18 cellular contexts compared by ENCODE assay signal in the genomic region with DNA sequence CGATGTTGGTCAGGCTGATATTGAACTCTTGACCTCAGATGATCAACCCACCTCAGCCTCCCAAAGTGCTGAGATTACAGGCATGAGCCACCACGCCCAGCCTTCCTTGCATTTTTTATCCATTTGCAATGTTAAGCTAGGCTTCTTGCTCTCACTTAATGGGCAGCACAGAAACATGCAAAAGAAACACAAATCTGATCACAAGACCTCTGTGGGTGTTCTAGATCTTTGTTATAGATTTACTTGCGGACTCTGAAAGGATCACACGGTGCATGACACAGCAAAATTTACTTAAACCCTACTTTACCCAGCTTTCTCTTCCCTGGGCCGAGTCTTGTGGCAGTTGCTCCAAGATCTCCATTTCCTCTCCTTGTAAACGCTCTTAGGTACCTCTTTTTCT.
A peak's percentile ranks its signal among the peaks of the same experiment; 100 is the strongest.
DNase-seq lines count a peak whose midpoint lies in the region; ATAC-seq, FAIRE-seq and TF ChIP-seq lines count a peak whose summit lies in the region.
"Had no signal": no experiment of that assay in that cellular context is flagged by ENCODE, and none has a peak within 500 bp of the region (broad histone marks: within the 10 kb centered on the region; RNA-seq: fewer than 3 reads in every experiment).

No MANE protein-coding gene starts in this region.

- H2AFZ ChIP-seq in K562 (ENCODE audit: low read depth, low read length) (0 out of 2 replicates have a peak overlapping the region, but pooled peaks have one; percentile 9), neuronal stem cell (ENCODE audit: low read length) (peak overlapping the region; percentile 9)

- peaks cover 23% of the 10 kb centered on the region for H3K4me1 ChIP-seq in HUES64 (ENCODE audit: insufficient read depth, low read length)
- no peaks in the 10 kb centered on the region; a peak in 2 of 5 replicates for H3K4me1 ChIP-seq in K562 (replicated peaks in 1 of 2; ENCODE audit: control insufficient read depth in 2 of 2, insufficient read depth in 2 of 2, low read length in 2 of 2)
- peaks cover 0 to 3% of the 10 kb centered on the region in 2 donors for H3K4me1 ChIP-seq in neuronal stem cell (ENCODE audit: control insufficient read depth in 2 of 2, insufficient read depth in 1 of 2, low read depth in 1 of 2, low read length in 2 of 2)
- H3K4me1 ChIP-seq in gastrocnemius medialis, result no peaks in the 10 kb centered on the region

- no peak for TF ChIP-seq RAD21 in K562 (CRISPR knock-in tag; conservative IDR thresholded peaks at IDR 0.05 in 1 of 2, IDR thresholded peaks at IDR 0.05 in 1 of 2)

- H2BK15ac ChIP-seq in neuronal stem cell (ENCODE audit: low read length), result no peak overlapping the region

- TF ChIP-seq CTCF in K562 (IDR thresholded peaks at IDR 0.05 in 2 of 3, conservative IDR thresholded peaks at IDR 0.05 in 1 of 3; ENCODE audit: insufficient read depth in 2 of 3, low read depth in 1 of 3, low read length in 3 of 3), result no peak
- no peak for TF ChIP-seq CTCF in CD4-positive, alpha-beta T cell (IDR thresholded peaks at IDR 0.05)
- no peak for TF ChIP-seq CTCF in gastrocnemius medialis (IDR thresholded peaks at IDR 0.05 in 4 of 5, conservative IDR thresholded peaks at IDR 0.05 in 1 of 5)

- H3K4ac ChIP-seq in neuronal stem cell (ENCODE audit: low read length), result no peak overlapping the region

- ATAC-seq in K562 (no peak; the same call in 2 of the 3 replicates), gastrocnemius medialis (no peak)
- no peak for ATAC-seq in CD4-positive, alpha-beta T cell (ENCODE audit: poor library complexity)

- H3K27ac Mint-ChIP-seq in CD4-positive, alpha-beta T cell, result no peak overlapping the region

- no peaks in the 10 kb centered on the region for H3K4me1 Mint-ChIP-seq in CD4-positive, alpha-beta T cell (ENCODE audit: low read depth)

- 89% methylated on average over 6 of the region's 6 CpGs for WGBS in HUES64
- WGBS in K562 (ENCODE audit: insufficient coverage, low coverage, missing lambda C conversion rate), result 0% methylated on average over 6 of the region's 6 CpGs
- no CpG with 5 or more reads among the region's 6 CpGs for WGBS in neuronal stem cell (ENCODE audit: extremely low coverage in 2 of 2, insufficient read length in 2 of 2, insufficient replicate concordance in 1 of 2), 2 donors

- no peak overlapping the region for H4K8ac ChIP-seq in neuronal stem cell (ENCODE audit: low read depth, low read length)

- H4K20me1 ChIP-seq in K562 (replicated peaks; ENCODE audit: control insufficient read depth, insufficient read depth, low read length), result no peaks in the 10 kb centered on the region

- H3K4me2 ChIP-seq in K562 (ENCODE audit: insufficient read depth, low read length) (no peak overlapping the region), neuronal stem cell (ENCODE audit: insufficient read depth, low read length, poor library complexity, severe bottlenecking) (no peak overlapping the region)
- H3K4me2 ChIP-seq: KMS-11 had no signal

- no peaks in the 10 kb centered on the region for H3K36me3 Mint-ChIP-seq in CD4-positive, alpha-beta T cell (ENCODE audit: low read depth)

- H2BK12ac ChIP-seq in neuronal stem cell (ENCODE audit: low read length), result no peak overlapping the region

- H3K27me3 ChIP-seq in HUES64 (ENCODE audit: insufficient read depth, low read length) (no peaks in the 10 kb centered on the region), K562 (ENCODE audit: control insufficient read depth in 2 of 2, insufficient read depth in 2 of 2, low read length in 2 of 2) (peaks cover 6 to 11% of the 10 kb centered on the region in 2 experiments; a peak in 3 of 5 replicates), neuronal stem cell (ENCODE audit: control insufficient read depth in 3 of 3, insufficient read depth in 3 of 3, low read depth in 1 of 3, low read length in 3 of 3) (peaks cover 0 to 3% (median 0%) of the 10 kb centered on the region in 3 experiments), gastrocnemius medialis (no peaks in the 10 kb centered on the region)
- no peaks in the 10 kb centered on the region for H3K27me3 ChIP-seq in CD4-positive, alpha-beta T cell (ENCODE audit: control insufficient read depth, insufficient read depth, low read length)

- no peaks in the 10 kb centered on the region for H3K9me3 Mint-ChIP-seq in CD4-positive, alpha-beta T cell

- H3K79me1 ChIP-seq in neuronal stem cell (ENCODE audit: low read depth, low read length), result no peaks in the 10 kb centered on the region

- H3K18ac ChIP-seq in neuronal stem cell (ENCODE audit: low read length), result no peak overlapping the region

- peaks cover 39% of the 10 kb centered on the region for H3K27me3 Mint-ChIP-seq in CD4-positive, alpha-beta T cell

- no peak for TF ChIP-seq EP300 in K562 (IDR thresholded peaks at IDR 0.05; ENCODE audit: low read length)

- no peak overlapping the region for H3K4me3 Mint-ChIP-seq in CD4-positive, alpha-beta T cell

- no peak overlapping the region for H3K14ac ChIP-seq in neuronal stem cell (ENCODE audit: low read length)

- H3K23ac ChIP-seq in neuronal stem cell (ENCODE audit: low read depth, low read length, poor library complexity), result no peak overlapping the region

- in situ Hi-C loops in K562 (cut with MboI), result loop anchor here (25.0 kb wide), 1 partner anchor 931 kb away; no protein-coding TSS in a partner anchor
- in situ Hi-C loops in gastrocnemius medialis (cut with MboI; ENCODE audit: low sequenced_read_pairs in 4 of 4), result loop anchor here in 1 of 4 donors (5.0 kb wide), 1 partner anchor 106 kb away; no protein-coding TSS in a partner anchor

- no peaks in the 10 kb centered on the region for H3K9me1 ChIP-seq in K562 (ENCODE audit: control insufficient read depth, insufficient read depth, low read length)

- no peaks in the 10 kb centered on the region for H3K79me2 ChIP-seq in K562 (ENCODE audit: control insufficient read depth, insufficient read depth, low read length)

- H4K91ac ChIP-seq in neuronal stem cell (ENCODE audit: low read depth, low read length, poor library complexity), result no peak overlapping the region

- intact Hi-C loops in K562 (cut with micrococcal nuclease) (loop anchor here (10.0 kb wide), 1 partner anchor 243 kb away; no protein-coding TSS in a partner anchor), gastrocnemius medialis (cut with DNase I; ENCODE audit: low total_unique reads) (loop anchor here (5.0 kb wide), 1 partner anchor 106 kb away; no protein-coding TSS in a partner anchor)
- intact Hi-C loops in CD4-positive, alpha-beta T cell (cut with DNase I, micrococcal nuclease), result loop anchor here (1.0 to 5.0 kb wide), 3 partner anchors 106 to 936 kb away; no protein-coding TSS in a partner anchor

- CTCF ChIA-PET in K562 (lab: Yijun Ruan, JAX; ENCODE audit: low intra/inter-chr PET ratio), result no interaction called here
- CTCF ChIA-PET in CD4-positive, alpha-beta T cell (lab: Charles Lee), result interaction anchor here (2.1 kb wide), 1 partner anchor 14 kb away, joined by 5 read pairs; no protein-coding TSS in a partner anchor

- H2BK120ac ChIP-seq in neuronal stem cell (ENCODE audit: low read depth, low read length), result no peak overlapping the region

- H3K27ac ChIP-seq in HUES64 (ENCODE audit: low read depth, low read length) (peak overlapping the region; percentile 40; the same call in 1 of the 2 replicates), K562 (ENCODE audit: extremely low read depth, low read depth, low read length) (no peak overlapping the region), neuronal stem cell (replicated peaks; ENCODE audit: low read length) (no peak overlapping the region), gastrocnemius medialis (no peak overlapping the region)
- H3K27ac ChIP-seq in CD4-positive, alpha-beta T cell (ENCODE audit: low read depth, low read length), result no peak overlapping the region
- H3K27ac ChIP-seq: KMS-11 had no signal

- POLR2A ChIA-PET in K562 (lab: Yijun Ruan, JAX), result no interaction called here
- POLR2A ChIA-PET in CD4-positive, alpha-beta T cell (lab: Charles Lee), result interaction anchor here (0.9 kb wide), 1 partner anchor 71 kb away, joined by 4 read pairs; the partner anchor contains the start of gene PSAT1

- H3K9me3 ChIP-seq in HUES64 (ENCODE audit: insufficient read depth, low read depth, low read length) (no peaks in the 10 kb centered on the region), K562 (replicated peaks; ENCODE audit: control insufficient read depth, insufficient read depth, low read depth, low read length) (no peaks in the 10 kb centered on the region), neuronal stem cell (replicated peaks in 1 of 2; ENCODE audit: control insufficient read depth in 2 of 2, insufficient read depth in 1 of 2, low read depth in 1 of 2, low read length in 2 of 2) (peaks cover 0 to 2% of the 10 kb centered on the region in 2 donors), gastrocnemius medialis (no peaks in the 10 kb centered on the region)
- H3K9me3 ChIP-seq in CD4-positive, alpha-beta T cell (ENCODE audit: control insufficient read depth, low read length), result no peaks in the 10 kb centered on the region
- H3K9me3 ChIP-seq: HAP-1 had no signal

- no peak overlapping the region for H2BK5ac ChIP-seq in neuronal stem cell (ENCODE audit: low read length)

- no peak overlapping the region for H3K9ac ChIP-seq in HUES64 (ENCODE audit: low read depth, low read length)
- no peak overlapping the region for H3K9ac ChIP-seq in K562 (ENCODE audit: insufficient read depth in 1 of 2, low read depth in 2 of 2, low read length in 2 of 2)
- H3K9ac ChIP-seq in neuronal stem cell (ENCODE audit: low read depth, low read length, poor library complexity), result no peak overlapping the region
- H3K9ac ChIP-seq: KMS-11 had no signal

- FAIRE-seq in K562 (lab: Jason Lieb, UNC), result no peak

- TF ChIP-seq POLR2A in K562 (conservative IDR thresholded peaks at IDR 0.05) (no peak), gastrocnemius medialis (IDR thresholded peaks at IDR 0.05) (no peak)

- H3K36me3 ChIP-seq in HUES64 (ENCODE audit: insufficient read depth, low read length) (no peaks in the 10 kb centered on the region), K562 (ENCODE audit: control insufficient read depth, insufficient read depth, low read length) (no peaks in the 10 kb centered on the region), neuronal stem cell (replicated peaks in 1 of 2; ENCODE audit: control insufficient read depth in 2 of 2, insufficient read depth in 2 of 2, low read length in 2 of 2) (no peaks in the 10 kb centered on the region), gastrocnemius medialis (no peaks in the 10 kb centered on the region)
- H3K36me3 ChIP-seq: HAP-1 had no signal

- BruUV-seq in K562 (replicated peaks; lab: Mats Ljungman, UMichigan), result no TSS peak

- H3K4me3 ChIP-seq in HUES64 (ENCODE audit: low read length) (no peak overlapping the region), K562 (no peak overlapping the region), neuronal stem cell (ENCODE audit: low read length in 2 of 2) (no peak overlapping the region), gastrocnemius medialis (no peak overlapping the region)
- H3K4me3 ChIP-seq: HAP-1 had no signal

- DNase-seq in EH (ENCODE audit: low read depth) (peak; percentile 38), K562 (ENCODE audit: extremely low read depth in 1 of 4, low spot score in 3 of 4) (peak in 1 of 4 experiments; percentile 4), neuronal stem cell (ENCODE audit: low spot score) (no peak), gastrocnemius medialis (no peak)
- no peak for DNase-seq in CD4-positive, alpha-beta T cell
- DNase-seq in activated CD8-positive, alpha-beta memory T cell treated with anti-CD3 and anti-CD28 coated beads, Interleukin-2, amount 50 U/mL, for 48 hours, result no peak
- DNase-seq: ACHN, C1 segment of cervical spinal cord, DND-41, GDM1, MV-4-11, NCI-H1417 treated with DMSO at 0.1 percent for 48 hours, NCI-H187 treated with DMSO at 0.1 percent for 48 hours, NCI-H345, NCI-H524 treated with DMSO at 0.1 percent for 48 hours had no signal

- no peak overlapping the region for H2AK5ac ChIP-seq in neuronal stem cell (ENCODE audit: low read depth, low read length)
